Comparison of ENCODE assay signal across 14 cellular contexts in genomic region chr14:32306549-32306948, GRCh38. TPM values are rescaled to one million over a fixed set of nuclear protein-coding genes. Genes with fewer than 3 reads are reported as not detected.
DNase-seq lines count a peak whose midpoint lies in the region; ATAC-seq, FAIRE-seq and TF ChIP-seq lines count a peak whose summit lies in the region.
"Had no signal": no experiment of that assay in that cellular context is flagged by ENCODE, and none has a peak within 500 bp of the region (broad histone marks: within the 10 kb centered on the region; RNA-seq: fewer than 3 reads in every experiment).

No MANE protein-coding gene starts in this region.

- intact Hi-C loops in PC-3 (cut with micrococcal nuclease) = no loop called here

- CTCF ChIA-PET in PC-3 (lab: Charles Lee) = no interaction called here

- no peaks in the 10 kb centered on the region for H3K9me1 ChIP-seq in keratinocyte (ENCODE audit: control insufficient read depth, extremely low read depth, insufficient read depth, low read length)

- H3K27me3 ChIP-seq in PC-3 (ENCODE audit: low read length) = no peaks in the 10 kb centered on the region
- no peaks in the 10 kb centered on the region for H3K27me3 ChIP-seq in bronchial epithelial cell (ENCODE audit: control insufficient read depth, insufficient read depth, low read length)
- no peaks in the 10 kb centered on the region for H3K27me3 ChIP-seq in keratinocyte (ENCODE audit: control insufficient read depth, extremely low read depth, insufficient read depth, low read length)

- POLR2A ChIA-PET in PC-3 (lab: Charles Lee; ENCODE audit: unreplicated experiment) = no interaction called here

- H3K9me3 ChIP-seq in PC-3 (ENCODE audit: low read length) = no peaks in the 10 kb centered on the region
- H3K9me3 ChIP-seq in keratinocyte (ENCODE audit: control insufficient read depth, low read depth, low read length) = no peaks in the 10 kb centered on the region

- H2AFZ ChIP-seq in PC-3 (ENCODE audit: low read length) (no peak overlapping the region), keratinocyte (ENCODE audit: control insufficient read depth, low read length) (peak overlapping the region; percentile 42)

- H3K4me3 ChIP-seq in PC-3 (ENCODE audit: low read length) = no peak overlapping the region
- no peak overlapping the region for H3K4me3 ChIP-seq in bronchial epithelial cell (ENCODE audit: low read depth, low read length)
- no peak overlapping the region for H3K4me3 ChIP-seq in keratinocyte (ENCODE audit: control insufficient read depth in 2 of 3, extremely low read depth in 1 of 3, insufficient read depth in 2 of 3, low read depth in 1 of 3, low read length in 3 of 3)

- ATAC-seq in PC-3 = 0 out of 2 replicates have a peak, but pooled peaks have one; percentile 9
- ATAC-seq in HG03378 (IDR thresholded peaks at IDR 0.05; ENCODE audit: unreplicated experiment) = no peak
- ATAC-seq in HG03571 (IDR thresholded peaks at IDR 0.05; ENCODE audit: unreplicated experiment) = no peak
- ATAC-seq: CD8-positive, alpha-beta T cell had no signal

- dilution Hi-C loops in keratinocyte (cut with MboI; ENCODE audit: extremely low pct_ligation_motif_present, low sequenced_read_pairs) = no loop called here

- no peak overlapping the region for H3K27ac ChIP-seq in PC-3 (ENCODE audit: low read length)
- no peak overlapping the region for H3K27ac ChIP-seq in keratinocyte (ENCODE audit: control insufficient read depth, insufficient read depth, low read length)

- peak; percentile 1 for DNase-seq in ELR (ENCODE audit: low read depth)
- DNase-seq in PC-3 = peak; percentile 38
- peak; percentile 38 for DNase-seq in bronchial epithelial cell (ENCODE audit: low read depth)
- no peak for DNase-seq in keratinocyte (ENCODE audit: low read depth, low spot score)
- DNase-seq in erythroblast (lab: John Stamatoyannopoulos, UW) = no peak
- DNase-seq: CD8-positive, alpha-beta T cell; MV-4-11; NCI-H1436 treated with DMSO at 0.1 percent for 48 hours; NCI-H2081; NCI-H2227 treated with DMSO at 0.1 percent for 48 hours; NCI-H526; OCI-M1 had no signal

- H3K4me1 ChIP-seq in PC-3 (ENCODE audit: insufficient read depth, low read length) (peaks cover 23% of the 10 kb centered on the region), keratinocyte (ENCODE audit: control insufficient read depth, extremely low read depth, insufficient read depth, low read length) (peaks cover 25% of the 10 kb centered on the region)

- no peak overlapping the region for H3K9ac ChIP-seq in PC-3 (ENCODE audit: low read length)
- no peak overlapping the region for H3K9ac ChIP-seq in keratinocyte (ENCODE audit: control insufficient read depth, extremely low read depth, insufficient read depth, low read length)

- H3K4me2 ChIP-seq in PC-3 (ENCODE audit: low read length) (no peak overlapping the region), keratinocyte (ENCODE audit: control insufficient read depth, extremely low read depth, insufficient read depth, low read depth, low read length) (no peak overlapping the region)

- BruUV-seq in PC-3 (replicated peaks; lab: Mats Ljungman, UMichigan) = no TSS peak

- no peak for TF ChIP-seq CTCF in PC-3 (conservative IDR thresholded peaks at IDR 0.05; ENCODE audit: low read depth, low read length)
- no peak for TF ChIP-seq CTCF in bronchial epithelial cell (IDR thresholded peaks at IDR 0.05; ENCODE audit: insufficient read depth, low read length, severe bottlenecking)
- TF ChIP-seq CTCF in keratinocyte (optimal IDR thresholded peaks at IDR 0.05 in 1 of 3, IDR thresholded peaks at IDR 0.05 in 1 of 3, conservative IDR thresholded peaks at IDR 0.05 in 1 of 3; ENCODE audit: extremely low read depth in 1 of 3, insufficient read depth in 2 of 3, low read length in 3 of 3) = no peak

- H3F3A ChIP-seq in PC-3 (ENCODE audit: low read length, unreplicated experiment) = no peaks in the 10 kb centered on the region

- H4K20me1 ChIP-seq in PC-3 (ENCODE audit: low read length) (no peaks in the 10 kb centered on the region), keratinocyte (ENCODE audit: control insufficient read depth, extremely low read depth, insufficient read depth, low read length) (no peaks in the 10 kb centered on the region)

- TF ChIP-seq POLR2A in erythroblast (IDR thresholded peaks at IDR 0.05; ENCODE audit: low read length) = no peak

- FAIRE-seq in bronchial epithelial cell (lab: Jason Lieb, UNC) = no peak
- no peak for FAIRE-seq in keratinocyte (lab: Jason Lieb, UNC)

- no peaks in the 10 kb centered on the region for H3K36me3 ChIP-seq in PC-3 (ENCODE audit: low read depth, low read length)
- H3K36me3 ChIP-seq in bronchial epithelial cell (ENCODE audit: control insufficient read depth, insufficient read depth, low read length) = no peaks in the 10 kb centered on the region
- no peaks in the 10 kb centered on the region for H3K36me3 ChIP-seq in keratinocyte (ENCODE audit: control insufficient read depth in 2 of 2, extremely low read depth in 1 of 2, insufficient read depth in 2 of 2, low read length in 2 of 2)

- H3K9me2 ChIP-seq in PC-3 (replicated peaks; ENCODE audit: low read length) = no peaks in the 10 kb centered on the region

- H3K79me2 ChIP-seq in PC-3 (ENCODE audit: low read length) (no peaks in the 10 kb centered on the region), keratinocyte (ENCODE audit: control insufficient read depth, insufficient read depth, low read length) (no peaks in the 10 kb centered on the region)

RNA-seq across cellular contexts. Expression of gene AKAP6, which starts 22.5 kb away (rescaled TPM):
- total RNA-seq in PC-3 (2014; rRNA removed) (1.5 and 2.8 TPM in 2 replicates), bronchial epithelial cell (4.2 and 10.6 TPM in 2 replicates)
- 1.3 to 2.6 TPM (median 2.0 TPM) in 3 replicates for polyA plus RNA-seq in keratinocyte
- polyA plus RNA-seq in keratinocyte (2011; ENCODE audit: low read depth) = 2.0 TPM
- 1.6 and 2.4 TPM in 2 replicates for polyA plus RNA-seq in keratinocyte (2011; cell fraction: cytosol; rRNA removed)
- 4.0 and 4.2 TPM in 2 replicates for polyA plus RNA-seq in keratinocyte (2011; cell fraction: nucleus; rRNA removed)
- polyA plus RNA-seq in keratinocyte (2012; ENCODE audit: low replicate concordance) = 0.78 and 1.7 TPM in 2 replicates
- polyA minus RNA-seq in keratinocyte = 2.3 to 13.4 TPM (median 11.1 TPM) in 3 replicates
- 2.5 TPM for polyA minus RNA-seq in keratinocyte (2011; cell fraction: cytosol; rRNA and poly(A)+ RNA removed)
- polyA minus RNA-seq in keratinocyte (2011; cell fraction: nucleus; rRNA and poly(A)+ RNA removed) = 13.6 and 23.6 TPM in 2 replicates

Comparison
In these comparisons a context has a peak if more than half of its experiments do, and no peak if none do; other contexts are left out.
1. DNase-seq: peak in ELR (single experiment), PC-3 (single experiment) and bronchial epithelial cell (single experiment); none in keratinocyte (single experiment) and erythroblast (0 of 2).